ENCODE assay signal across 37 cellular contexts in genomic region chr11:109377039-109377742, GRCh38. TPM values are rescaled to one million over a fixed set of nuclear protein-coding genes. Genes with fewer than 3 reads are reported as not detected.
"Had no signal": no experiment of that assay in that cellular context is flagged by ENCODE, and none has a peak within 500 bp of the region (broad histone marks: within the 10 kb centered on the region; RNA-seq: fewer than 3 reads in every experiment).

No MANE protein-coding gene starts in this region.

- H3K9me3 Mint-ChIP-seq: activated B cell treated with CpG ODN at 0.5 μM for 24 hours; activated CD4-positive, alpha-beta memory T cell treated with anti-CD3 and anti-CD28 coated beads for 36 hours; activated naive CD4-positive, alpha-beta T cell treated with anti-CD3 and anti-CD28 coated beads, Interleukin-2, amount 10 ng/mL, durations not matched to agents 7 days and 5 days; activated naive CD8-positive, alpha-beta T cell treated with anti-CD3 and anti-CD28 coated beads, Interleukin-2, amount 50 U/mL, for 24 hours; activated T-cell treated with anti-CD3 and anti-CD28 coated beads, Interleukin-2, amount 50 U/mL, for 4 hours; activated T-helper 1 cell treated with anti-CD3 and anti-CD28 coated beads, Interleukin-12 subunit alpha, Interleukin-12 subunit beta, Interleukin-2, Interleukin-4 antibody, amounts not matched to agents 30 ng/mL and 10 ng/mL and 1 ng/mL, durations not matched to agents 14 hours and 24 hours and 36 hours; T-helper 1 cell treated with Interleukin-12 subunit alpha and Interleukin-12 subunit beta and Interleukin-4 antibody, amounts not matched to agents 30 μg/mL and 1 μg/mL, for 36 hours; T-helper 2 cell treated with Interferon-gamma antibody and Interleukin-4, amounts not matched to agents 5 μg/mL and 100 μg/mL, for 36 hours had no signal

- DNase-seq: activated B cell treated with CpG ODN at 0.5 μM for 24 hours; activated CD4-positive, alpha-beta memory T cell treated with anti-CD3 and anti-CD28 coated beads for 36 hours; activated CD4-positive, alpha-beta T cell treated with anti-CD3 and anti-CD28 coated beads for 4 hours; activated CD4-positive, alpha-beta T cell treated with anti-CD3 and anti-CD28 coated beads, Interleukin-2, amount 50 U/mL, for 1 hour; activated CD4-positive, CD25-positive, alpha-beta regulatory T cell treated with anti-CD3 and anti-CD28 coated beads, Interleukin-2, amount 50 U/mL, for 72 hours; activated CD8-positive, alpha-beta memory T cell treated with anti-CD3 and anti-CD28 coated beads, Interleukin-2, amount 50 U/mL, for 4 hours; activated naive CD4-positive, alpha-beta T cell treated with anti-CD3 and anti-CD28 coated beads, Interleukin-2, amount 10 ng/mL, durations not matched to agents 7 days and 5 days; activated naive CD8-positive, alpha-beta T cell treated with anti-CD3 and anti-CD28 coated beads, Interleukin-2, amount 50 U/mL, for 24 hours; activated T-cell treated with anti-CD3 and anti-CD28 coated beads for 4 hours; activated T-cell treated with anti-CD3 and anti-CD28 coated beads, Interleukin-2, amount 50 U/mL, for 4 hours; anterior cingulate cortex; central memory CD4-positive, alpha-beta T cell; Karpas-422; KBM-7; MG63; NCI-H1048; NCI-H1105 treated with DMSO at 0.1 percent for 48 hours; NCI-H1436; NCI-H1694; NCI-H1930; NCI-H2081 treated with DMSO at 0.1 percent for 48 hours; NCI-H226; NCI-H446 treated with DMSO at 0.1 percent for 48 hours; NCI-H524; NCI-H748 treated with DMSO at 0.1 percent for 48 hours; PC-9; SHP77; SJCRH30 had no signal

- ATAC-seq: activated naive CD8-positive, alpha-beta T cell treated with anti-CD3 and anti-CD28 coated beads, Interleukin-2, amount 50 U/mL, for 24 hours; activated T-cell treated with anti-CD3 and anti-CD28 coated beads, Interleukin-2, amount 50 U/mL, for 4 hours had no signal

- H3K27ac ChIP-seq: PC-9, RWPE1, SJCRH30, SK-N-MC had no signal

- H3K27me3 Mint-ChIP-seq: activated B cell treated with CpG ODN at 0.5 μM for 24 hours; activated CD4-positive, alpha-beta memory T cell treated with anti-CD3 and anti-CD28 coated beads for 36 hours; activated naive CD4-positive, alpha-beta T cell treated with anti-CD3 and anti-CD28 coated beads, Interleukin-2, amount 10 ng/mL, durations not matched to agents 7 days and 5 days; brain had no signal

- H3K9me3 ChIP-seq: MG63, SJCRH30 had no signal

- H3K27ac Mint-ChIP-seq: activated B cell treated with CpG ODN at 0.5 μM for 24 hours; activated CD4-positive, alpha-beta memory T cell treated with anti-CD3 and anti-CD28 coated beads for 36 hours; activated naive CD4-positive, alpha-beta T cell treated with anti-CD3 and anti-CD28 coated beads, Interleukin-2, amount 10 ng/mL, durations not matched to agents 7 days and 5 days; activated naive CD8-positive, alpha-beta T cell; activated naive CD8-positive, alpha-beta T cell treated with anti-CD3 and anti-CD28 coated beads, Interleukin-2, amount 50 U/mL, for 24 hours; activated T-helper 1 cell treated with anti-CD3 and anti-CD28 coated beads, Interleukin-12 subunit alpha, Interleukin-12 subunit beta, Interleukin-2, Interleukin-4 antibody, amounts not matched to agents 30 ng/mL and 10 ng/mL and 1 ng/mL, durations not matched to agents 14 hours and 24 hours and 36 hours; T-helper 1 cell treated with Interleukin-12 subunit alpha and Interleukin-12 subunit beta and Interleukin-4 antibody, amounts not matched to agents 30 μg/mL and 1 μg/mL, for 36 hours; T-helper 2 cell treated with Interferon-gamma antibody and Interleukin-4, amounts not matched to agents 5 μg/mL and 100 μg/mL, for 36 hours had no signal

- H3K36me3 Mint-ChIP-seq: activated CD4-positive, alpha-beta memory T cell treated with anti-CD3 and anti-CD28 coated beads for 36 hours; activated naive CD4-positive, alpha-beta T cell treated with anti-CD3 and anti-CD28 coated beads, Interleukin-2, amount 10 ng/mL, durations not matched to agents 7 days and 5 days; activated naive CD8-positive, alpha-beta T cell; brain had no signal

- H3K4me3 ChIP-seq: MG63, PC-9, SJCRH30, SK-N-MC had no signal

- H3K36me3 ChIP-seq: MG63, SJCRH30 had no signal

- H3K4me1 Mint-ChIP-seq: activated B cell treated with CpG ODN at 0.5 μM for 24 hours; activated naive CD4-positive, alpha-beta T cell treated with anti-CD3 and anti-CD28 coated beads, Interleukin-2, amount 10 ng/mL, durations not matched to agents 7 days and 5 days; activated naive CD8-positive, alpha-beta T cell treated with anti-CD3 and anti-CD28 coated beads, Interleukin-2, amount 50 U/mL, for 24 hours had no signal

- H3K4me3 Mint-ChIP-seq: activated B cell treated with CpG ODN at 0.5 μM for 24 hours; activated CD4-positive, alpha-beta memory T cell treated with anti-CD3 and anti-CD28 coated beads for 36 hours; activated naive CD4-positive, alpha-beta T cell treated with anti-CD3 and anti-CD28 coated beads, Interleukin-2, amount 10 ng/mL, durations not matched to agents 7 days and 5 days; activated naive CD8-positive, alpha-beta T cell; activated naive CD8-positive, alpha-beta T cell treated with anti-CD3 and anti-CD28 coated beads, Interleukin-2, amount 50 U/mL, for 24 hours; activated T-cell treated with anti-CD3 and anti-CD28 coated beads, Interleukin-2, amount 50 U/mL, for 4 hours; activated T-helper 1 cell treated with anti-CD3 and anti-CD28 coated beads, Interleukin-12 subunit alpha, Interleukin-12 subunit beta, Interleukin-2, Interleukin-4 antibody, amounts not matched to agents 30 ng/mL and 10 ng/mL and 1 ng/mL, durations not matched to agents 14 hours and 24 hours and 36 hours; brain; T-helper 1 cell treated with Interleukin-12 subunit alpha and Interleukin-12 subunit beta and Interleukin-4 antibody, amounts not matched to agents 30 μg/mL and 1 μg/mL, for 36 hours; T-helper 2 cell treated with Interferon-gamma antibody and Interleukin-4, amounts not matched to agents 5 μg/mL and 100 μg/mL, for 36 hours had no signal

- H3K27me3 ChIP-seq: MG63, SJCRH30 had no signal

RNA-seq across cellular contexts. Expression of gene C11orf87, which starts 44.8 kb away (rescaled TPM):
- total RNA-seq: activated B cell treated with CpG ODN at 0.5 μM for 24 hours; activated CD4-positive, alpha-beta memory T cell treated with anti-CD3 and anti-CD28 coated beads for 36 hours; activated T-cell treated with anti-CD3 and anti-CD28 coated beads, Interleukin-2, amount 50 U/mL, for 4 hours; activated T-helper 1 cell treated with anti-CD3 and anti-CD28 coated beads, Interleukin-12 subunit alpha, Interleukin-12 subunit beta, Interleukin-2, Interleukin-4 antibody, amounts not matched to agents 30 ng/mL and 10 ng/mL and 1 ng/mL, durations not matched to agents 14 hours and 24 hours and 36 hours; bronchial epithelial cell; OCI-LY7; PC-9; SJCRH30 had no signal
